Comparison of ENCODE assay signal across 10 cellular contexts in genomic region chr2:44940612-44941464, GRCh38. TPM values are rescaled to one million over a fixed set of nuclear protein-coding genes. Genes with fewer than 3 reads are reported as not detected.
DNase-seq lines count a peak whose midpoint lies in the region; ATAC-seq and TF ChIP-seq lines count a peak whose summit lies in the region.
"Had no signal": no experiment of that assay in that cellular context is flagged by ENCODE, and none has a peak within 500 bp of the region (broad histone marks: within the 10 kb centered on the region; RNA-seq: fewer than 3 reads in every experiment).

No MANE protein-coding gene starts in this region.

- TF ChIP-seq CTCF in epithelial cell of proximal tubule (conservative IDR thresholded peaks at IDR 0.05; ENCODE audit: low read depth, low read length), result no peak
- no peak for TF ChIP-seq CTCF in omental fat pad (IDR thresholded peaks at IDR 0.05)
- TF ChIP-seq CTCF in thyroid gland (IDR thresholded peaks at IDR 0.05), result no peak

- peaks cover 88 to 97% (median 89%) of the 10 kb centered on the region in 3 donors for H3K27me3 ChIP-seq in skeletal muscle tissue (ENCODE audit: control insufficient read depth in 3 of 3, insufficient read depth in 3 of 3, low read length in 3 of 3)
- peaks cover 52% of the 10 kb centered on the region for H3K27me3 ChIP-seq in thyroid gland

- H3K27me3 Mint-ChIP-seq in activated CD4-positive, alpha-beta T cell treated with anti-CD3 and anti-CD28 coated beads, Interleukin-2, amount 10 ng/mL, durations not matched to agents 24 days and 14 days, result peaks cover 80% of the 10 kb centered on the region

- H3K36me3 Mint-ChIP-seq in activated CD4-positive, alpha-beta T cell treated with anti-CD3 and anti-CD28 coated beads, Interleukin-2, amount 10 ng/mL, durations not matched to agents 24 days and 14 days (ENCODE audit: low read depth), result peaks cover 3% of the 10 kb centered on the region

- no peak for ATAC-seq in omental fat pad (ENCODE audit: low FRiP score)

- H3K9me3 Mint-ChIP-seq in activated CD4-positive, alpha-beta T cell treated with anti-CD3 and anti-CD28 coated beads, Interleukin-2, amount 10 ng/mL, durations not matched to agents 24 days and 14 days, result no peaks in the 10 kb centered on the region

- TF ChIP-seq POLR2A in thyroid gland (IDR thresholded peaks at IDR 0.05), result no peak

- H3K4me1 ChIP-seq in skeletal muscle tissue (ENCODE audit: control insufficient read depth in 3 of 3, insufficient read depth in 3 of 3, low read length in 3 of 3) (peaks cover 19 to 23% (median 19%) of the 10 kb centered on the region in 3 donors), thyroid gland (peaks cover 29 to 52% of the 10 kb centered on the region in 2 donors)

- intact Hi-C loops in activated CD4-positive, alpha-beta T cell treated with anti-CD3 and anti-CD28 coated beads, Interleukin-2, amount 10 ng/mL, durations not matched to agents 24 days and 14 days (cut with micrococcal nuclease), result loop anchor here (5.0 kb wide), 1 partner anchor 226 kb away; no protein-coding TSS in a partner anchor
- intact Hi-C loops in thyroid gland (cut with DNase I), result no loop called here

- H3K36me3 ChIP-seq in skeletal muscle tissue (ENCODE audit: control insufficient read depth in 3 of 3, insufficient read depth in 3 of 3, low read length in 3 of 3), result no peaks in the 10 kb centered on the region
- H3K36me3 ChIP-seq in thyroid gland, result no peaks in the 10 kb centered on the region

- H3K9me3 ChIP-seq in skeletal muscle tissue (ENCODE audit: control insufficient read depth in 3 of 3, low read length in 3 of 3) (no peaks in the 10 kb centered on the region), thyroid gland (no peaks in the 10 kb centered on the region)

- H3K4me1 Mint-ChIP-seq in activated CD4-positive, alpha-beta T cell treated with anti-CD3 and anti-CD28 coated beads, Interleukin-2, amount 10 ng/mL, durations not matched to agents 24 days and 14 days, result peaks cover 14% of the 10 kb centered on the region

- no peak overlapping the region for H3K27ac Mint-ChIP-seq in activated CD4-positive, alpha-beta T cell treated with anti-CD3 and anti-CD28 coated beads, Interleukin-2, amount 10 ng/mL, durations not matched to agents 24 days and 14 days

- 11 to 13% methylated on average over 27 of the region's 27 CpGs for WGBS in thyroid gland, 2 donors

- peak overlapping the region; percentile 81 for H3K4me3 Mint-ChIP-seq in activated CD4-positive, alpha-beta T cell treated with anti-CD3 and anti-CD28 coated beads, Interleukin-2, amount 10 ng/mL, durations not matched to agents 24 days and 14 days

- no peak overlapping the region for H3K9ac ChIP-seq in skeletal muscle tissue (ENCODE audit: low read depth in 1 of 3, low read length in 3 of 3)

- no peak for DNase-seq in activated CD4-positive, alpha-beta T cell treated with anti-CD3 and anti-CD28 coated beads, Interleukin-2, amount 10 ng/mL, durations not matched to agents 24 days and 14 days
- no peak for DNase-seq in activated CD4-positive, alpha-beta T cell treated with anti-CD3 and anti-CD28 coated beads for 4 hours
- DNase-seq in NCI-H69 (lab: John Stamatoyannopoulos, UW) (peak; percentile 62), epithelial cell of proximal tubule (ENCODE audit: low read depth) (no peak), omental fat pad (ENCODE audit: low spot score) (no peak), NCI-H2029 treated with DMSO at 0.1 percent for 48 hours (lab: John Stamatoyannopoulos, UW) (no peak), thyroid gland (no peak)
- DNase-seq: NCI-H1105 treated with DMSO at 0.1 percent for 48 hours had no signal

- H3K4me3 ChIP-seq in epithelial cell of proximal tubule (ENCODE audit: low read depth, low read length), result peak overlapping the region; percentile 53
- H3K4me3 ChIP-seq in skeletal muscle tissue (ENCODE audit: low read length in 3 of 3), result peak overlapping the region in 2 of 3 donors; percentile 73 to 74
- peak overlapping the region in 1 of 3 donors; percentile 6 for H3K4me3 ChIP-seq in thyroid gland (replicated peaks in 1 of 3)

- H3K27ac ChIP-seq in skeletal muscle tissue (ENCODE audit: low read depth, low read length), result no peak overlapping the region
- H3K27ac ChIP-seq in thyroid gland, result no peak overlapping the region

RNA-seq across cellular contexts. Expression of gene SIX3, which starts 0.7 kb away (rescaled TPM):
- total RNA-seq in activated CD4-positive, alpha-beta T cell treated with anti-CD3 and anti-CD28 coated beads, Interleukin-2, amount 10 ng/mL, durations not matched to agents 24 days and 14 days, result not detected in 2 replicates
- total RNA-seq in epithelial cell of proximal tubule, result not detected in 2 replicates
- not detected for total RNA-seq in skeletal muscle tissue
- not detected for total RNA-seq in omental fat pad
- not detected for total RNA-seq in thyroid gland
- total RNA-seq: bronchial epithelial cell had no signal
